In the genomic region with DNA sequence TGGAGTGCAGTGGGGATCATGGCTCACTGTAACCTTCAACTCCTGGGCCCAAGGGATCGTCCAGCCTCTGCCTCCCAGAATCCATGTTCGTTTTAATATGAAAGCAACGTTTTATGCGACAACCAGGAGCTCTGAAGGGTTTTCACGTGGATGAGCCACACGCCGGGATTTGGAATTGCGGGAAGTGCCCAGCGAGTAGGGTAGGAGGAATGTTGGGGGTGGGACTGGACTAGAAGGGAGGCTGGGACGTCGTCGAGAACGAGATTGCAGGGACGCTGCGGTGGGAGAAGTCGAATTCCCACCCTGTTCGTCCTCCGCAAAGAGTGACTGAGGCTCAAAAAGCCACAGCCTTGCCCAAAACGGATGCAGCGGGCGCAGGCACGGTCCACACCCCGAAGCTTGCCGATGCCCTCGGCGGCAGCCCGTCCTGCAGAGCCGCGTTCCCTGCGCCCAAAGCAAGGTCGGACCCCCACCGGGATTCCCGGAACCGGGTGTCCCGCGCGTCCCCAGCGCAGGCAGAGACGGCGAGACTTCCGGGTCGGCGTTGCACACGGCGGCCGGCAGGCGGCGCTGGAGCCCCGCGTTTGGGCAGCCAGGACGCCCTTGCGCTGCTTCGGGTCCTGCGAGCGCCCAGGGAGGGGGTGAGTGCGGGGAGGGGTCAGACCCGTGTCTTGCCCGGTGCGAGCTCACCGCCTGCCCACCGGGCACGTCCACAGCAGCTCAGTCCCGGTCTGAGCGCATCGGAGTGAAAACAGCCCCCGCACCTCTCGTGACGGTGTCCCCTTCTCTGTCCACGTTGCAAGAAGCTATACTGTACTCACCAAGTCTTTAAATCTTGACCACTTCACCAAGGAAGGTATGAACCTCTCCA, we compare ENCODE assay signal across 8 cellular contexts.
DNase-seq lines count a peak whose midpoint lies in the region; ATAC-seq and TF ChIP-seq lines count a peak whose summit lies in the region.

No MANE protein-coding gene starts in this region.

- peak overlapping the region; percentile 52 for H3K4me3 ChIP-seq in colonic mucosa

- peaks cover 5% of the 10 kb centered on the region for H3K4me1 Mint-ChIP-seq in activated CD4-positive, alpha-beta T cell treated with anti-CD3 and anti-CD28 coated beads for 36 hours

- no peaks in the 10 kb centered on the region for H3K36me3 Mint-ChIP-seq in activated CD4-positive, alpha-beta T cell treated with anti-CD3 and anti-CD28 coated beads for 36 hours (ENCODE audit: low read depth)

- TF ChIP-seq POLR2A in GM18505 (IDR thresholded peaks at IDR 0.05; ENCODE audit: borderline replicate concordance, extremely low read depth, insufficient read depth, insufficient read length): peak; percentile 72

- peak overlapping the region; percentile 85 to 86 for H3K9ac ChIP-seq in colonic mucosa (ENCODE audit: low read depth in 2 of 2, low read length in 2 of 2)

- TF ChIP-seq CTCF in colonic mucosa (IDR thresholded peaks at IDR 0.05): peak; percentile 98

- intact Hi-C loops in activated CD4-positive, alpha-beta T cell treated with anti-CD3 and anti-CD28 coated beads for 36 hours (cut with DNase I, micrococcal nuclease): loop anchor here (1.0 to 5.0 kb wide), 4 partner anchors 31 to 418 kb away; a partner anchor contains a TSS
- intact Hi-C loops in colonic mucosa (cut with DNase I): loop anchor here (2.0 kb wide), 1 partner anchor 123 kb away; a partner anchor contains a TSS

- no peaks in the 10 kb centered on the region for H3K9me3 ChIP-seq in colonic mucosa

- H3K36me3 ChIP-seq in colonic mucosa: no peaks in the 10 kb centered on the region

- POLR2A ChIA-PET in activated CD4-positive, alpha-beta T cell treated with anti-CD3 and anti-CD28 coated beads for 36 hours (lab: Charles Lee): interaction anchor here (1.7 kb wide), 1 partner anchor 124 kb away, joined by 9 read pairs; a partner anchor contains a TSS

- DNase-seq in A172 (ENCODE audit: low spot score) (peak; percentile 35), NCI-H2227 (lab: John Stamatoyannopoulos, UW; ENCODE audit: unreplicated experiment) (peak; percentile 89), colonic mucosa (peak; percentile 82), left kidney (ENCODE audit: low read depth, low spot score) (peak; percentile 88)
- peak; percentile 86 for DNase-seq in activated CD4-positive, alpha-beta T cell treated with anti-CD3 and anti-CD28 coated beads for 36 hours
- peak; percentile 83 to 86 for DNase-seq in stimulated activated CD4-positive, alpha-beta T cell treated with anti-CD3 and anti-CD28 coated beads, Interleukin-2, amount 100 ng/mL, for 24 hours

- H3K9me3 Mint-ChIP-seq in activated CD4-positive, alpha-beta T cell treated with anti-CD3 and anti-CD28 coated beads for 36 hours (ENCODE audit: low read depth): no peaks in the 10 kb centered on the region

- ATAC-seq in GM18505 (IDR thresholded peaks at IDR 0.05; ENCODE audit: unreplicated experiment): peak; percentile 85
- peak; percentile 65 for ATAC-seq in HG03025 (IDR thresholded peaks at IDR 0.05; ENCODE audit: low FRiP score, unreplicated experiment)
- ATAC-seq in activated CD4-positive, alpha-beta T cell treated with anti-CD3 and anti-CD28 coated beads for 36 hours: peak; percentile 83

- peak overlapping the region; percentile 68 for H3K4me3 Mint-ChIP-seq in activated CD4-positive, alpha-beta T cell treated with anti-CD3 and anti-CD28 coated beads for 36 hours

- H3K27ac Mint-ChIP-seq in activated CD4-positive, alpha-beta T cell treated with anti-CD3 and anti-CD28 coated beads for 36 hours: peak overlapping the region; percentile 48

- H3K27ac ChIP-seq in colonic mucosa: no peak overlapping the region

- H3K27me3 Mint-ChIP-seq in activated CD4-positive, alpha-beta T cell treated with anti-CD3 and anti-CD28 coated beads for 36 hours: peaks cover 3% of the 10 kb centered on the region

- CTCF ChIA-PET in activated CD4-positive, alpha-beta T cell treated with anti-CD3 and anti-CD28 coated beads for 36 hours (lab: Charles Lee): interaction anchor here (0.6 to 5.6 kb wide), 36 partner anchors 12 to 1955 kb away, joined by 3 to 90 read pairs (median 4); a partner anchor contains a TSS

- H3K27me3 ChIP-seq in colonic mucosa: no peaks in the 10 kb centered on the region

- no peaks in the 10 kb centered on the region for H3K4me1 ChIP-seq in colonic mucosa

Comparison
In these comparisons a context has a peak if more than half of its experiments do, and no peak if none do; other contexts are left out.
1. DNase-seq: peak in every context shown above with its lines; median percentile 89 in NCI-H2227; 88 in left kidney; 86 in activated CD4-positive, alpha-beta T cell treated with anti-CD3 and anti-CD28 coated beads for 36 hours; 84 in stimulated activated CD4-positive, alpha-beta T cell treated with anti-CD3 and anti-CD28 coated beads, Interleukin-2, amount 100 ng/mL, for 24 hours; 82 in colonic mucosa; 35 in A172.